8 cellular contexts compared by ENCODE assay signal in the genomic region with DNA sequence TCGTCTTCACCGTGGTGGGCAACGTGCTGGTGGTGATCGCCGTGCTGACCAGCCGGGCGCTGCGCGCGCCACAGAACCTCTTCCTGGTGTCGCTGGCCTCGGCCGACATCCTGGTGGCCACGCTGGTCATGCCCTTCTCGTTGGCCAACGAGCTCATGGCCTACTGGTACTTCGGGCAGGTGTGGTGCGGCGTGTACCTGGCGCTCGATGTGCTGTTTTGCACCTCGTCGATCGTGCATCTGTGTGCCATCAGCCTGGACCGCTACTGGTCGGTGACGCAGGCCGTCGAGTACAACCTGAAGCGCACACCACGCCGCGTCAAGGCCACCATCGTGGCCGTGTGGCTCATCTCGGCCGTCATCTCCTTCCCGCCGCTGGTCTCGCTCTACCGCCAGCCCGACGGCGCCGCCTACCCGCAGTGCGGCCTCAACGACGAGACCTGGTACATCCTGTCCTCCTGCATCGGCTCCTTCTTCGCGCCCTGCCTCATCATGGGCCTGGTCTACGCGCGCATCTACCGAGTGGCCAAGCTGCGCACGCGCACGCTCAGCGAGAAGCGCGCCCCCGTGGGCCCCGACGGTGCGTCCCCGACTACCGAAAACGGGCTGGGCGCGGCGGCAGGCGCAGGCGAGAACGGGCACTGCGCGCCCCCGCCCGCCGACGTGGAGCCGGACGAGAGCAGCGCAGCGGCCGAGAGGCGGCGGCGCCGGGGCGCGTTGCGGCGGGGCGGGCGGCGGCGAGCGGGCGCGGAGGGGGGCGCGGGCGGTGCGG. TPM values are rescaled to one million over a fixed set of nuclear protein-coding genes. Genes with fewer than 3 reads are reported as not detected.
DNase-seq lines count a peak whose midpoint lies in the region; ATAC-seq, FAIRE-seq and TF ChIP-seq lines count a peak whose summit lies in the region.

No MANE protein-coding gene starts in this region.

- no peak for TF ChIP-seq CTCF in astrocyte (IDR thresholded peaks at IDR 0.05; ENCODE audit: insufficient read depth, low read depth, low read length)
- peak in 1 of 6 experiments; percentile 8 for TF ChIP-seq CTCF in upper lobe of left lung (IDR thresholded peaks at IDR 0.05)

- no peak for TF ChIP-seq EP300 in upper lobe of left lung (IDR thresholded peaks at IDR 0.05)

- no peaks in the 10 kb centered on the region for H4K20me1 ChIP-seq in astrocyte (ENCODE audit: insufficient read depth, low read length)

- H3K4me1 ChIP-seq in astrocyte (ENCODE audit: insufficient read depth, low read length): no peaks in the 10 kb centered on the region
- H3K4me1 ChIP-seq in upper lobe of left lung: peaks cover 4 to 29% (median 7%) of the 10 kb centered on the region in 4 donors

- H3K4me2 ChIP-seq in astrocyte (ENCODE audit: low read length): no peak overlapping the region

- H2AFZ ChIP-seq in astrocyte (ENCODE audit: low read depth, low read length): no peak overlapping the region

- CTCF ChIA-PET in activated naive CD4-positive, alpha-beta T cell treated with anti-CD3 and anti-CD28 coated beads for 36 hours (lab: Charles Lee): interaction anchor here (0.6 to 1.7 kb wide), 3 partner anchors 112 to 150 kb away, joined by 3 to 7 read pairs (median 4); no protein-coding TSS in a partner anchor

- H3K79me2 ChIP-seq in astrocyte (ENCODE audit: insufficient read depth, low read length): no peaks in the 10 kb centered on the region

- no peak overlapping the region for H3K4me3 ChIP-seq in astrocyte (ENCODE audit: insufficient read depth, low read depth, low read length)
- peak overlapping the region in 3 of 4 donors; percentile 25 to 31 (median 31) for H3K4me3 ChIP-seq in upper lobe of left lung

- no peak overlapping the region for H3K9ac ChIP-seq in astrocyte (ENCODE audit: low read length)

- FAIRE-seq in astrocyte (lab: Jason Lieb, UNC): no peak

- peaks cover 26% of the 10 kb centered on the region for H3K27me3 Mint-ChIP-seq in activated naive CD4-positive, alpha-beta T cell treated with anti-CD3 and anti-CD28 coated beads for 36 hours (ENCODE audit: low read depth)
- H3K27me3 Mint-ChIP-seq in astrocyte (ENCODE audit: low read depth, unreplicated experiment): peaks cover 41% of the 10 kb centered on the region

- H3K36me3 ChIP-seq in astrocyte (ENCODE audit: insufficient read depth, low read length): no peaks in the 10 kb centered on the region
- H3K36me3 ChIP-seq in upper lobe of left lung: no peaks in the 10 kb centered on the region

- peaks cover 23% of the 10 kb centered on the region for H3K27me3 ChIP-seq in astrocyte (ENCODE audit: insufficient read depth, low read length)
- H3K27me3 ChIP-seq in upper lobe of left lung: peaks cover 0 to 39% (median 11%) of the 10 kb centered on the region in 4 donors

- WGBS in upper lobe of left lung, 2 donors: 15% methylated on average over 40 of the region's 106 CpGs; no CpG with 5 or more reads in 1 of the 2 donors

- ATAC-seq in upper lobe of left lung (ENCODE audit: low FRiP score in 2 of 2) (no peak), GM21390 (IDR thresholded peaks at IDR 0.05; ENCODE audit: unreplicated experiment) (no peak), left lobe of liver (no peak), GM21381 (IDR thresholded peaks at IDR 0.05; ENCODE audit: unreplicated experiment) (no peak)

- H3K36me3 Mint-ChIP-seq in activated naive CD4-positive, alpha-beta T cell treated with anti-CD3 and anti-CD28 coated beads for 36 hours (ENCODE audit: low read depth): no peaks in the 10 kb centered on the region
- no peaks in the 10 kb centered on the region for H3K36me3 Mint-ChIP-seq in astrocyte (ENCODE audit: low read depth, unreplicated experiment)

- H3K27ac ChIP-seq in astrocyte (ENCODE audit: low read depth, low read length): no peak overlapping the region
- peak overlapping the region in 1 of 4 donors; percentile 24 for H3K27ac ChIP-seq in upper lobe of left lung

- H3K9me3 ChIP-seq in astrocyte (ENCODE audit: insufficient read depth, low read depth, low read length) (peaks cover 5% of the 10 kb centered on the region), upper lobe of left lung (no peaks in the 10 kb centered on the region)

- H3K4me3 Mint-ChIP-seq in activated naive CD4-positive, alpha-beta T cell treated with anti-CD3 and anti-CD28 coated beads for 36 hours: peak overlapping the region; percentile 46
- peak overlapping the region; percentile 84 for H3K4me3 Mint-ChIP-seq in astrocyte (ENCODE audit: unreplicated experiment)

- peak; percentile 15 for DNase-seq in activated naive CD4-positive, alpha-beta T cell treated with anti-CD3 and anti-CD28 coated beads for 36 hours
- no peak for DNase-seq in activated naive CD4-positive, alpha-beta T cell (lab: John Stamatoyannopoulos, UW)
- DNase-seq in astrocyte (ENCODE audit: low read depth) (no peak), left kidney (ENCODE audit: low read depth, low spot score) (peak; percentile 81), upper lobe of left lung (no peak), left lobe of liver (ENCODE audit: low spot score) (no peak)

- H3K9me3 Mint-ChIP-seq in activated naive CD4-positive, alpha-beta T cell treated with anti-CD3 and anti-CD28 coated beads for 36 hours: no peaks in the 10 kb centered on the region
- peaks cover 2% of the 10 kb centered on the region for H3K9me3 Mint-ChIP-seq in astrocyte (ENCODE audit: unreplicated experiment)

- intact Hi-C loops in activated naive CD4-positive, alpha-beta T cell treated with anti-CD3 and anti-CD28 coated beads for 36 hours (cut with micrococcal nuclease): no loop called here

- no peak overlapping the region for H3K27ac Mint-ChIP-seq in activated naive CD4-positive, alpha-beta T cell treated with anti-CD3 and anti-CD28 coated beads for 36 hours
- peak overlapping the region; percentile 78 for H3K27ac Mint-ChIP-seq in astrocyte (ENCODE audit: unreplicated experiment)

- peaks cover 6% of the 10 kb centered on the region for H3K4me1 Mint-ChIP-seq in activated naive CD4-positive, alpha-beta T cell treated with anti-CD3 and anti-CD28 coated beads for 36 hours (ENCODE audit: low read depth)
- peaks cover 1% of the 10 kb centered on the region for H3K4me1 Mint-ChIP-seq in astrocyte (ENCODE audit: low read depth, unreplicated experiment)

- no peak for TF ChIP-seq POLR2A in upper lobe of left lung (IDR thresholded peaks at IDR 0.05)

RNA-seq across cellular contexts. Expression of a gene that starts 0.8 kb away (rescaled TPM):
- total RNA-seq in activated naive CD4-positive, alpha-beta T cell treated with anti-CD3 and anti-CD28 coated beads for 36 hours: not detected
- total RNA-seq in astrocyte: 3.2 and 4.2 TPM in 2 replicates
- total RNA-seq in upper lobe of left lung: 1 to 10 TPM; 1.2 to 6.3 (median 2.2) TPM
- 0.28 TPM for total RNA-seq in left lobe of liver

Comparison
In these comparisons a context has a peak if more than half of its experiments do, and no peak if none do; other contexts are left out.
1. DNase-seq: peak in activated naive CD4-positive, alpha-beta T cell treated with anti-CD3 and anti-CD28 coated beads for 36 hours (single experiment) and left kidney (single experiment); none in activated naive CD4-positive, alpha-beta T cell (0 of 4), astrocyte (single experiment), upper lobe of left lung (0 of 2) and left lobe of liver (single experiment).